8 cellular contexts compared by ENCODE assay signal in genomic region chr1:55257958-55258357, GRCh38. TPM values are rescaled to one million over a fixed set of nuclear protein-coding genes. Genes with fewer than 3 reads are reported as not detected.
DNase-seq lines count a peak whose midpoint lies in the region; ATAC-seq and TF ChIP-seq lines count a peak whose summit lies in the region.

No MANE protein-coding gene starts in this region.

- DNase-seq in activated CD8-positive, alpha-beta memory T cell treated with anti-CD3 and anti-CD28 coated beads for 48 hours (ENCODE audit: low read depth in 2 of 3, low spot score in 2 of 3): peak; percentile 16 to 42 (median 37)
- peak; percentile 13 for DNase-seq in stimulated activated CD4-positive, alpha-beta T cell treated with anti-CD3 and anti-CD28 coated beads, Interleukin-4, amount 100 ng/mL, for 24 hours
- DNase-seq in C1 segment of cervical spinal cord (lab: John Stamatoyannopoulos, UW) (no peak), NCI-H2081 treated with DMSO at 0.1 percent for 48 hours (lab: John Stamatoyannopoulos, UW) (no peak), superior temporal gyrus (ENCODE audit: extremely low spot score) (no peak), type B pancreatic cell (ENCODE audit: extremely low spot score, unreplicated experiment) (no peak)

- no peak for TF ChIP-seq CTCF in type B pancreatic cell (conservative IDR thresholded peaks at IDR 0.05)

- peaks cover 6% of the 10 kb centered on the region for H3K27me3 Mint-ChIP-seq in type B pancreatic cell

- no peaks in the 10 kb centered on the region for H3K36me3 Mint-ChIP-seq in type B pancreatic cell

- peak; percentile 76 for ATAC-seq in GM19023 (IDR thresholded peaks at IDR 0.05; ENCODE audit: unreplicated experiment)
- ATAC-seq in HG03342 (IDR thresholded peaks at IDR 0.05; ENCODE audit: unreplicated experiment): peak; percentile 63

- H3K4me1 Mint-ChIP-seq in type B pancreatic cell (ENCODE audit: unreplicated experiment): peaks cover 4% of the 10 kb centered on the region

- no peak overlapping the region for H3K27ac Mint-ChIP-seq in type B pancreatic cell

- H3K9me3 Mint-ChIP-seq in type B pancreatic cell: no peaks in the 10 kb centered on the region

- H3K4me3 Mint-ChIP-seq in type B pancreatic cell: no peak overlapping the region

RNA-seq across cellular contexts. Expression of gene USP24, which starts 42.8 kb away (rescaled TPM):
- 35.3 and 44.5 TPM in 2 replicates for total RNA-seq in type B pancreatic cell (ENCODE audit: low replicate concordance)

Comparison
In these comparisons a context has a peak if more than half of its experiments do, and no peak if none do; other contexts are left out.
1. DNase-seq: peak in activated CD8-positive, alpha-beta memory T cell treated with anti-CD3 and anti-CD28 coated beads for 48 hours (3 of 3) and stimulated activated CD4-positive, alpha-beta T cell treated with anti-CD3 and anti-CD28 coated beads, Interleukin-4, amount 100 ng/mL, for 24 hours (single experiment); none in C1 segment of cervical spinal cord (0 of 14), NCI-H2081 treated with DMSO at 0.1 percent for 48 hours (single experiment), superior temporal gyrus (single experiment) and type B pancreatic cell (single experiment).